In genomic region chrX:74015379-74016019, GRCh38 we compare ENCODE assay signal across 8 cellular contexts.
A peak's percentile ranks its signal among the peaks of the same experiment; 100 is the strongest.
DNase-seq lines count a peak whose midpoint lies in the region; ATAC-seq and TF ChIP-seq lines count a peak whose summit lies in the region.

No MANE protein-coding gene starts in this region.

- H3K36me3 ChIP-seq in PC-9 (ENCODE audit: low read depth) (no peaks in the 10 kb centered on the region), ovary (no peaks in the 10 kb centered on the region), upper lobe of left lung (no peaks in the 10 kb centered on the region)

- no peak overlapping the region for H3K4me3 ChIP-seq in PC-9
- no peak overlapping the region for H3K4me3 ChIP-seq in fibroblast of villous mesenchyme (ENCODE audit: low read depth, low read length)
- H3K4me3 ChIP-seq in ovary = no peak overlapping the region
- H3K4me3 ChIP-seq in upper lobe of left lung = no peak overlapping the region

- peak; percentile 90 for ATAC-seq in GM21423 (IDR thresholded peaks at IDR 0.05; ENCODE audit: unreplicated experiment)
- ATAC-seq in upper lobe of left lung (ENCODE audit: low FRiP score in 2 of 2) = peak; percentile 71 to 87

- intact Hi-C loops in PC-9 (cut with micrococcal nuclease; ENCODE audit: unreplicated experiment) = loop anchor here (1.0 to 5.0 kb wide), 5 partner anchors 47 to 329 kb away; no protein-coding TSS in a partner anchor
- intact Hi-C loops in ovary (cut with DNase I) = no loop called here

- 29 to 31% (median 30%) methylated on average over 7 of the region's 7 CpGs for WGBS in ovary, 3 donors
- 18 to 19% methylated on average over 7 of the region's 7 CpGs for WGBS in upper lobe of left lung, 2 donors

- peaks cover 4% of the 10 kb centered on the region; the same call in 1 of the 2 replicates for H3F3A ChIP-seq in PC-9 (ENCODE audit: insufficient read depth, low read depth)

- no peak overlapping the region for H2AFZ ChIP-seq in PC-9

- H3K27ac ChIP-seq in PC-9 (no peak overlapping the region), ovary (no peak overlapping the region), upper lobe of left lung (no peak overlapping the region)

- H3K79me2 ChIP-seq in PC-9 (ENCODE audit: low read depth) = no peaks in the 10 kb centered on the region

- BruUV-seq in PC-9 (replicated peaks; lab: Mats Ljungman, UMichigan) = no TSS peak

- no peak overlapping the region for H3K4me2 ChIP-seq in PC-9

- H3K9me3 ChIP-seq in PC-9 (ENCODE audit: insufficient read depth, low read depth) (0 out of 2 replicates have a peak, but pooled peaks cover 2% of the 10 kb centered on the region), ovary (no peaks in the 10 kb centered on the region), upper lobe of left lung (no peaks in the 10 kb centered on the region)

- TF ChIP-seq CTCF in PC-9 (conservative IDR thresholded peaks at IDR 0.05) (peak; percentile 82), fibroblast of villous mesenchyme (IDR thresholded peaks at IDR 0.05; ENCODE audit: insufficient read depth, low read depth, low read length) (peak; percentile 73), ovary (IDR thresholded peaks at IDR 0.05) (peak; percentile 17 to 52 (median 49)), upper lobe of left lung (IDR thresholded peaks at IDR 0.05) (peak; percentile 52 to 81 (median 71))

- POLR2A ChIA-PET in PC-9 (lab: Charles Lee; ENCODE audit: unreplicated experiment) = no interaction called here

- no peaks in the 10 kb centered on the region for H4K20me1 ChIP-seq in PC-9 (ENCODE audit: insufficient read depth)

- DNase-seq in D341Med (ENCODE audit: low spot score) = peak; percentile 67
- peak; percentile 55 for DNase-seq in HuH-7 (ENCODE audit: low spot score)
- DNase-seq in PC-9 = peak; percentile 25 to 44
- peak; percentile 40 for DNase-seq in activated T-helper 1 cell treated with Interleukin-2 at 50 U/mL for 16 hours (ENCODE audit: low read depth)
- peak; percentile 79 for DNase-seq in fibroblast of villous mesenchyme (ENCODE audit: low read depth)
- peak; percentile 18 to 58 (median 42) for DNase-seq in ovary
- peak in 1 of 2 donors; percentile 67 for DNase-seq in upper lobe of left lung

- H3K4me1 ChIP-seq in PC-9 (replicated peaks; ENCODE audit: insufficient read depth) (no peaks in the 10 kb centered on the region), ovary (ENCODE audit: insufficient read depth) (no peaks in the 10 kb centered on the region), upper lobe of left lung (no peaks in the 10 kb centered on the region)

- H3K27me3 ChIP-seq in PC-9 (ENCODE audit: insufficient read depth, low read depth) = no peaks in the 10 kb centered on the region
- no peaks in the 10 kb centered on the region for H3K27me3 ChIP-seq in ovary
- H3K27me3 ChIP-seq in upper lobe of left lung = no peaks in the 10 kb centered on the region

- TF ChIP-seq EP300 in ovary (IDR thresholded peaks at IDR 0.05) (no peak), upper lobe of left lung (IDR thresholded peaks at IDR 0.05) (no peak)

- CTCF ChIA-PET in PC-9 (lab: Charles Lee) = interaction anchor here (0.6 kb wide), 1 partner anchor 153 kb away, joined by 7 read pairs; no protein-coding TSS in a partner anchor

- TF ChIP-seq POLR2A in ovary (IDR thresholded peaks at IDR 0.05) = no peak
- TF ChIP-seq POLR2A in upper lobe of left lung (IDR thresholded peaks at IDR 0.05) = no peak

- no peaks in the 10 kb centered on the region for H3K9me2 ChIP-seq in PC-9 (ENCODE audit: insufficient read depth)
